ENCODE assay signal across 20 cellular contexts in the genomic region with DNA sequence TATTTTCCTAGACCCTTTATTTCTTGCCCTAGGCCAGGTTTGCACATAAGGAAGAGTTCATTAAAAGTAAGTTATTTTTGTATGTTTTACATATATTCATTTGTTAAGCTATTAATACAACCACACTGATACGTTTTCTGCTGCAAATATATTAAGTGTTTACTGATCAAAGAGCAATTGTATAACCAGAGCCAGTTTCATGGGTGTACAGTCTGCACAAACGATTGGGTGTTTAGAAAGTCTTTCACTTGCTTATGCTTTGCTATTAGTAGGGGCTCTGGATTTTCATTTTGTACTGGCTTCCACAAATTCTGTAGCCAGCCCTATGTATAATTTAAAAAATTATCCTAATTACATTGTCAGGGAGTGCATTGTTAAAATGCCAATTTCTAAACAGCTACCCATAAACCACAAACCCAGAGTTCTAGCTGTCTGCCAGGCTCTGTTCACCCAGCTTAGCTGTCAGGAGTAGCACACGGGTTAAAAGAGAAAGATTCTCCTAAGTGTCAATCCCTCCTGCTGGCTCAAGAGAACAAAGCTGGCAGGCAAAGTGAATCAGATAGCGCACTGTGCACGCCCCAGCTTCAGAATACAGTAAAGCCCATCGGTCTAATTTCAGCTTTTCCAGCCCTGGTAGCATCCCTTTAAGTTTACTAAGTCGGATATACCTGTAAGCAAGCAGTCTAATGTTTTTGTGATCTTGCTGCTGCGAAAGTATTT.
DNase-seq lines count a peak whose midpoint lies in the region; ATAC-seq and TF ChIP-seq lines count a peak whose summit lies in the region.
"Had no signal": no experiment of that assay in that cellular context is flagged by ENCODE, and none has a peak within 500 bp of the region (broad histone marks: within the 10 kb centered on the region; RNA-seq: fewer than 3 reads in every experiment).

No MANE protein-coding gene starts in this region.

- no peak overlapping the region for H3K4me3 ChIP-seq in MM.1S (ENCODE audit: low read length)
- no peak overlapping the region for H3K4me3 ChIP-seq in esophagus squamous epithelium
- H3K4me3 ChIP-seq: prostate gland had no signal

- no peaks in the 10 kb centered on the region for H3F3A ChIP-seq in MM.1S (ENCODE audit: insufficient read depth, low read length)

- H3K27me3 ChIP-seq in MM.1S (replicated peaks; ENCODE audit: insufficient read depth, low read length) (no peaks in the 10 kb centered on the region), esophagus squamous epithelium (no peaks in the 10 kb centered on the region)

- DNase-seq in NCI-H2107 treated with DMSO at 0.1 percent for 48 hours (lab: John Stamatoyannopoulos, UW; ENCODE audit: unreplicated experiment) = peak; percentile 24
- peak; percentile 59 for DNase-seq in OCI-M1 (lab: John Stamatoyannopoulos, UW)
- DNase-seq in nephron progenitor cell = no peak
- no peak for DNase-seq in SW 1271 (lab: John Stamatoyannopoulos, UW)
- no peak for DNase-seq in MM.1S
- DNase-seq in esophagus squamous epithelium (lab: John Stamatoyannopoulos, UW) = no peak
- DNase-seq: activated CD4-positive, alpha-beta T cell treated with anti-CD3 and anti-CD28 coated beads, Interleukin-2, amount 50 U/mL, for 1 hour; activated effector memory CD4-positive, alpha-beta T cell treated with Interleukin-2 at 50 U/mL for 16 hours; activated naive CD8-positive, alpha-beta T cell treated with anti-CD3 and anti-CD28 coated beads, Interleukin-2, amount 50 U/mL, for 24 hours; CD8-positive, alpha-beta T cell; DND-41; left colon; NCI-H1436; stimulated activated CD4-positive, alpha-beta T cell treated with anti-CD3 and anti-CD28 coated beads, Interleukin-2, amount 100 ng/mL, for 24 hours; stimulated activated naive CD4-positive, alpha-beta T cell had no signal

- H3K36me3 ChIP-seq in MM.1S (replicated peaks; ENCODE audit: insufficient read depth, low read length) = no peaks in the 10 kb centered on the region
- H3K36me3 ChIP-seq in esophagus squamous epithelium = no peaks in the 10 kb centered on the region
- H3K36me3 ChIP-seq: prostate gland had no signal

- H3K36me3 Mint-ChIP-seq in nephron progenitor cell (ENCODE audit: low read depth) = no peaks in the 10 kb centered on the region
- H3K36me3 Mint-ChIP-seq: brain; CD8-positive, alpha-beta T cell; natural killer cell treated with Interleukin-12 subunit alpha and Interleukin-12 subunit beta and Interleukin-15 and Interleukin-18, amount 100 ng/mL, for 72 hours had no signal

- no peaks in the 10 kb centered on the region for H4K20me1 ChIP-seq in MM.1S (ENCODE audit: insufficient read depth, low read length)

- no peak overlapping the region for H3K4me3 Mint-ChIP-seq in nephron progenitor cell
- H3K4me3 Mint-ChIP-seq: activated naive CD8-positive, alpha-beta T cell treated with anti-CD3 and anti-CD28 coated beads, Interleukin-2, amount 50 U/mL, for 24 hours; CD8-positive, alpha-beta T cell; natural killer cell treated with Interleukin-12 subunit alpha and Interleukin-12 subunit beta and Interleukin-15 and Interleukin-18, amount 100 ng/mL, for 72 hours had no signal

- H3K9me3 ChIP-seq in MM.1S (replicated peaks; ENCODE audit: insufficient read depth, low read length) (no peaks in the 10 kb centered on the region), esophagus squamous epithelium (no peaks in the 10 kb centered on the region)
- H3K9me3 ChIP-seq: prostate gland had no signal

- ATAC-seq in GM19463 (IDR thresholded peaks at IDR 0.05; ENCODE audit: unreplicated experiment) (peak; percentile 53), GM18498 (IDR thresholded peaks at IDR 0.05; ENCODE audit: unreplicated experiment) (no peak)
- ATAC-seq: activated naive CD8-positive, alpha-beta T cell treated with anti-CD3 and anti-CD28 coated beads, Interleukin-2, amount 50 U/mL, for 24 hours; CD8-positive, alpha-beta T cell; left colon; natural killer cell treated with Interleukin-12 subunit alpha and Interleukin-12 subunit beta and Interleukin-15 and Interleukin-18, amount 100 ng/mL, for 72 hours had no signal

- H3K4me1 Mint-ChIP-seq in nephron progenitor cell = no peaks in the 10 kb centered on the region
- H3K4me1 Mint-ChIP-seq: activated naive CD8-positive, alpha-beta T cell treated with anti-CD3 and anti-CD28 coated beads, Interleukin-2, amount 50 U/mL, for 24 hours had no signal

- no peaks in the 10 kb centered on the region for H3K9me2 ChIP-seq in MM.1S (replicated peaks; ENCODE audit: insufficient read depth, low read length)

- H3K27ac ChIP-seq in MM.1S (ENCODE audit: low read length) = no peak overlapping the region
- no peak overlapping the region for H3K27ac ChIP-seq in esophagus squamous epithelium
- H3K27ac ChIP-seq: prostate gland had no signal

- TF ChIP-seq POLR2A in esophagus squamous epithelium (IDR thresholded peaks at IDR 0.05) = no peak

- TF ChIP-seq CTCF in nephron progenitor cell (IDR thresholded peaks at IDR 0.05) (no peak), MM.1S (IDR thresholded peaks at IDR 0.05; ENCODE audit: low read length) (no peak), esophagus squamous epithelium (IDR thresholded peaks at IDR 0.05) (no peak)

- no peaks in the 10 kb centered on the region for H3K79me2 ChIP-seq in MM.1S (ENCODE audit: low read length)

- no peak overlapping the region for H3K9ac ChIP-seq in MM.1S (ENCODE audit: low read length)

- 29 to 36% methylated on average over 8 of the region's 8 CpGs for WGBS in esophagus squamous epithelium, 2 donors

- H3K4me2 ChIP-seq in MM.1S (ENCODE audit: low read depth, low read length) = no peak overlapping the region

- intact Hi-C loops in esophagus squamous epithelium (cut with DNase I) = no loop called here

- H3K4me1 ChIP-seq in MM.1S (ENCODE audit: low read length) = no peaks in the 10 kb centered on the region
- H3K4me1 ChIP-seq in esophagus squamous epithelium = no peaks in the 10 kb centered on the region
- H3K4me1 ChIP-seq: prostate gland had no signal

- H3K27ac Mint-ChIP-seq in nephron progenitor cell = peak overlapping the region; percentile 39
- H3K27ac Mint-ChIP-seq: activated naive CD8-positive, alpha-beta T cell treated with anti-CD3 and anti-CD28 coated beads, Interleukin-2, amount 50 U/mL, for 24 hours; CD8-positive, alpha-beta T cell; natural killer cell treated with Interleukin-12 subunit alpha and Interleukin-12 subunit beta and Interleukin-15 and Interleukin-18, amount 100 ng/mL, for 72 hours had no signal

- H2AFZ ChIP-seq in MM.1S (ENCODE audit: low read length) = no peak overlapping the region

- no peaks in the 10 kb centered on the region for H3K9me3 Mint-ChIP-seq in nephron progenitor cell
- H3K9me3 Mint-ChIP-seq: activated naive CD8-positive, alpha-beta T cell treated with anti-CD3 and anti-CD28 coated beads, Interleukin-2, amount 50 U/mL, for 24 hours; brain; CD8-positive, alpha-beta T cell had no signal

- peaks cover under 1% of the 10 kb centered on the region for H3K27me3 Mint-ChIP-seq in nephron progenitor cell (ENCODE audit: low read depth, poor library complexity)
- H3K27me3 Mint-ChIP-seq: activated naive CD8-positive, alpha-beta T cell treated with anti-CD3 and anti-CD28 coated beads, Interleukin-2, amount 50 U/mL, for 24 hours; brain; natural killer cell treated with Interleukin-12 subunit alpha and Interleukin-12 subunit beta and Interleukin-15 and Interleukin-18, amount 100 ng/mL, for 72 hours had no signal

Comparison
In these comparisons a context has a peak if more than half of its experiments do, and no peak if none do; other contexts are left out.
1. DNase-seq: peak in NCI-H2107 treated with DMSO at 0.1 percent for 48 hours (single experiment) and OCI-M1 (single experiment); none in nephron progenitor cell (single experiment), SW 1271 (0 of 2), MM.1S (single experiment) and esophagus squamous epithelium (single experiment).